27 cellular contexts compared by ENCODE assay signal in the genomic region with DNA sequence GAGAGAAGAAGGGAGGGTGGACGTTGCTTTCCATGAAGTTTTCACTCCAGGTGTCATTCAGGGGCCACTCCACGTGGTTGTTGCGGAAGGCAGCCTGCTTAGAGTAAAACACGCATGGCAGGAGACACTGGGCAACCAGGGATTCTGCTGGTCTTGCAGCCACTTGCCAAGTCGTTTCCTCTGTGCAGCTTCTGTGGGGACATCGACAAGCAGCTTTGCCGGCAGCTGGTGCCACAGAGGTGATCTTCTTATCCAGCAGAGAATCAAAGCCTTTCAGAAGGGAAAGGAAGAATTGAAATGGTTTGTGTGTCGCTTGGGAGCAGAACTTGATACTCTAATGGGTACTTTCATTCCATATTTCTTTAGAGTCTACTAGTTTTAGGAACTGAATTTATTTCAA.
"Had no signal": no experiment of that assay in that cellular context is flagged by ENCODE, and none has a peak within 500 bp of the region (broad histone marks: within the 10 kb centered on the region; RNA-seq: fewer than 3 reads in every experiment).

No MANE protein-coding gene starts in this region.

- H3K36me3 Mint-ChIP-seq: naive thymus-derived CD4-positive, alpha-beta T cell; natural killer cell treated with Interleukin-12 subunit alpha and Interleukin-12 subunit beta and Interleukin-15 and Interleukin-18, amount 100 ng/mL, for 72 hours; stimulated activated naive B cell treated with anti-CD40 and anti-IgM and Interleukin-4, amounts not matched to agents 10 μg/mL and 1 μg/mL and 100 μg/mL, for 72 hours had no signal

- H3K27ac Mint-ChIP-seq: mesothelial cell of epicardium; naive thymus-derived CD4-positive, alpha-beta T cell; natural killer cell treated with Interleukin-12 subunit alpha and Interleukin-12 subunit beta and Interleukin-15 and Interleukin-18, amount 100 ng/mL, for 72 hours; stimulated activated naive B cell treated with anti-CD40 and anti-IgM and Interleukin-4, amounts not matched to agents 10 μg/mL and 1 μg/mL and 100 μg/mL, for 72 hours had no signal

- DNase-seq: hippocampal formation; left colon; lower lobe of right lung; mammary epithelial cell; mesenchymal stem cell; naive thymus-derived CD4-positive, alpha-beta T cell; nucleus accumbens; pancreas; retina; right cardiac atrium; stimulated activated CD4-positive, alpha-beta T cell treated with anti-CD3 and anti-CD28 coated beads, Interleukin-12 subunit alpha, Interleukin-12 subunit beta, amount 100 ng/mL, for 4 hours; stimulated activated CD4-positive, alpha-beta T cell treated with anti-CD3 and anti-CD28 coated beads, Interleukin-15, amount 100 ng/mL, for 24 hours; stimulated activated CD4-positive, alpha-beta T cell treated with anti-CD3 and anti-CD28 coated beads, Interleukin-2, amount 100 ng/mL, for 24 hours; stimulated activated CD4-positive, alpha-beta T cell treated with anti-CD3 and anti-CD28 coated beads, Interleukin-4, amount 100 ng/mL, for 1 hour; stimulated activated naive B cell treated with anti-CD40 and anti-IgM and Interleukin-4, amounts not matched to agents 10 μg/mL and 1 μg/mL and 100 μg/mL, for 72 hours; stimulated activated naive CD8-positive, alpha-beta T cell treated with anti-CD3 and anti-CD28 coated beads, Interleukin-15, Interleukin-2, amounts not matched to agents 100 U/mL and 50 U/mL, for 24 hours; stomach; tibial artery; trophoblast cell; upper lobe of right lung had no signal

- H3K4me3 ChIP-seq: left lung, lower lobe of right lung, pancreas, prostate gland, skin epidermis, stomach, suprapubic skin, thoracic aorta, tibial artery, upper lobe of right lung had no signal

- H3K9me3 ChIP-seq: left lung, lower lobe of right lung, pancreas, prostate gland, suprapubic skin, thoracic aorta, upper lobe of right lung had no signal

- H3K4me1 Mint-ChIP-seq: mesothelial cell of epicardium; stimulated activated naive B cell treated with anti-CD40 and anti-IgM and Interleukin-4, amounts not matched to agents 10 μg/mL and 1 μg/mL and 100 μg/mL, for 72 hours had no signal

- H3K27me3 Mint-ChIP-seq: naive thymus-derived CD4-positive, alpha-beta T cell; natural killer cell treated with Interleukin-12 subunit alpha and Interleukin-12 subunit beta and Interleukin-15 and Interleukin-18, amount 100 ng/mL, for 72 hours; stimulated activated naive B cell treated with anti-CD40 and anti-IgM and Interleukin-4, amounts not matched to agents 10 μg/mL and 1 μg/mL and 100 μg/mL, for 72 hours had no signal

- H3K36me3 ChIP-seq: left lung, lower lobe of right lung, pancreas, prostate gland, stomach, suprapubic skin, thoracic aorta, tibial artery, upper lobe of right lung had no signal

- H3K4me3 Mint-ChIP-seq: mesothelial cell of epicardium; naive thymus-derived CD4-positive, alpha-beta T cell; natural killer cell treated with Interleukin-12 subunit alpha and Interleukin-12 subunit beta and Interleukin-15 and Interleukin-18, amount 100 ng/mL, for 72 hours; stimulated activated naive B cell treated with anti-CD40 and anti-IgM and Interleukin-4, amounts not matched to agents 10 μg/mL and 1 μg/mL and 100 μg/mL, for 72 hours had no signal

- H3K27ac ChIP-seq: left lung, lower lobe of right lung, pancreas, prostate gland, skin epidermis, stomach, suprapubic skin, thoracic aorta, tibial artery, upper lobe of right lung had no signal

- H3K4me1 ChIP-seq: left lung, lower lobe of right lung, pancreas, prostate gland, stomach, suprapubic skin, tibial artery, upper lobe of right lung had no signal

- H3K27me3 ChIP-seq: left lung, pancreas, stomach, suprapubic skin, tibial artery, upper lobe of right lung had no signal
